Comparison of ENCODE assay signal across 1 cellular context in genomic region chr10:93412801-93413200, GRCh38.
TF ChIP-seq lines count a peak whose summit lies in the region.

No MANE protein-coding gene starts in this region.

TF ChIP-seq in HepG2, 621 proteins besides CTCF, POLR2A, EP300 and RAD21 (continued from another document):
- TF ChIP-seq ETS1 (CRISPR knock-in tag; IDR thresholded peaks at IDR 0.05) (no peak), PITX1 (CRISPR knock-in tag; IDR thresholded peaks at IDR 0.05) (no peak), KMT2A (CRISPR knock-in tag; IDR thresholded peaks at IDR 0.05) (no peak), FOSL1 (CRISPR knock-in tag; IDR thresholded peaks at IDR 0.05; ENCODE audit: borderline replicate concordance) (no peak)
- TF ChIP-seq, protein P1, sequence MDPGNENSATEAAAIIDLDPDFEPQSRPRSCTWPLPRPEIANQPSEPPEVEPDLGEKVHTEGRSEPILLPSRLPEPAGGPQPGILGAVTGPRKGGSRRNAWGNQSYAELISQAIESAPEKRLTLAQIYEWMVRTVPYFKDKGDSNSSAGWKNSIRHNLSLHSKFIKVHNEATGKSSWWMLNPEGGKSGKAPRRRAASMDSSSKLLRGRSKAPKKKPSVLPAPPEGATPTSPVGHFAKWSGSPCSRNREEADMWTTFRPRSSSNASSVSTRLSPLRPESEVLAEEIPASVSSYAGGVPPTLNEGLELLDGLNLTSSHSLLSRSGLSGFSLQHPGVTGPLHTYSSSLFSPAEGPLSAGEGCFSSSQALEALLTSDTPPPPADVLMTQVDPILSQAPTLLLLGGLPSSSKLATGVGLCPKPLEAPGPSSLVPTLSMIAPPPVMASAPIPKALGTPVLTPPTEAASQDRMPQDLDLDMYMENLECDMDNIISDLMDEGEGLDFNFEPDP (CRISPR knock-in tag; conservative IDR thresholded peaks at IDR 0.05): no peak
